Comparison of ENCODE assay signal across 10 cellular contexts in the genomic region with DNA sequence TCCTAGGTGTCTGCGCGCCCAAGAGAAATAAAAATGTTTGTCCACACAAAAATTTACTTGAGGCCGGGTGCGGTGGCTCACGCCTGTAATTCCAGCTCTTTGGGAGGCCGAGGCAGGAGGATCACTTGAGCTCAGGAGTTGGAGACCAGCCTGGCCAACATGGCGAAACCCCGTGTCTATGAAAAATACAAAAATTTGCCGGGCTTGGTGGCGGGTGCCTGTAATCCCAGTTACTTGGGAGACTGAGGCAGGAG. TPM values are rescaled to one million over a fixed set of nuclear protein-coding genes. Genes with fewer than 3 reads are reported as not detected.
DNase-seq lines count a peak whose midpoint lies in the region; ATAC-seq, FAIRE-seq and TF ChIP-seq lines count a peak whose summit lies in the region.
"Not testable (repeated sequence)": the region's sequence is repeated elsewhere in the genome, so short reads cannot be mapped to it uniquely, and the experiment has no call there.
"Had no signal": no experiment of that assay in that cellular context is flagged by ENCODE, and none has a peak within 500 bp of the region (broad histone marks: within the 10 kb centered on the region; RNA-seq: fewer than 3 reads in every experiment).

No MANE protein-coding gene starts in this region.

- in situ Hi-C loops in K562 (cut with MboI); HepG2 (cut with HindIII; ENCODE audit: extremely low pct_ligation_motif_present, low pct_unique_long_range_greater_than_20kb): not testable (repeated sequence)
- in situ Hi-C loops in transverse colon (cut with MboI; ENCODE audit: low pct_ligation_motif_present in 1 of 4, low pct_unique_long_range_greater_than_20kb in 1 of 4, low sequenced_read_pairs in 3 of 4): loop anchor here in 2 of 4 donors (10.0 kb wide), 3 partner anchors 65 to 305 kb away; no protein-coding TSS in a partner anchor

- H3K9me3 Mint-ChIP-seq in CD8-positive, alpha-beta T cell; activated T-cell treated with anti-CD3 and anti-CD28 coated beads, Interleukin-2, amount 50 U/mL, for 4 hours: not testable (repeated sequence)

- H3K9ac ChIP-seq in KMS-11; SK-N-SH; neuronal stem cell (ENCODE audit: low read depth, low read length, poor library complexity): not testable (repeated sequence)
- H3K9ac ChIP-seq in K562 (ENCODE audit: insufficient read depth in 1 of 2, low read depth in 2 of 2, low read length in 2 of 2): peak overlapping the region in 1 of 2 experiments; percentile 69; a peak in 1 of 4 replicates
- H3K9ac ChIP-seq in HepG2 (ENCODE audit: insufficient read depth, low read depth, low read length): peak overlapping the region; percentile 69; the same call in 1 of the 2 replicates

- H4K20me1 ChIP-seq in KMS-11 (ENCODE audit: insufficient read depth): not testable (repeated sequence)
- peaks cover 16% of the 10 kb centered on the region for H4K20me1 ChIP-seq in SK-N-SH (ENCODE audit: insufficient read depth)
- H4K20me1 ChIP-seq in K562 (replicated peaks; ENCODE audit: control insufficient read depth, insufficient read depth, low read length): peaks cover 22% of the 10 kb centered on the region
- H4K20me1 ChIP-seq in HepG2 (ENCODE audit: insufficient read depth, low read length): peaks cover 27% of the 10 kb centered on the region; the same call in 1 of the 2 replicates

- H3K4me2 ChIP-seq in KMS-11 (peak overlapping the region; percentile 77; the same call in 1 of the 2 replicates), SK-N-SH (0 out of 2 replicates have a peak overlapping the region, but pooled peaks have one; percentile 60), HepG2 (ENCODE audit: low read depth, low read length) (peak overlapping the region; percentile 96)
- not testable (repeated sequence) for H3K4me2 ChIP-seq in K562 (ENCODE audit: insufficient read depth, low read length); neuronal stem cell (ENCODE audit: insufficient read depth, low read length, poor library complexity, severe bottlenecking)

- not testable (repeated sequence) for TF ChIP-seq CTCF in CD8-positive, alpha-beta T cell (IDR thresholded peaks at IDR 0.05); KMS-11 (conservative IDR thresholded peaks at IDR 0.05; ENCODE audit: low read depth, low read length); SK-N-SH (IDR thresholded peaks at IDR 0.05); K562 (IDR thresholded peaks at IDR 0.05 in 2 of 3, conservative IDR thresholded peaks at IDR 0.05 in 1 of 3; ENCODE audit: insufficient read depth in 2 of 3, low read depth in 1 of 3, low read length in 3 of 3); HepG2 (CRISPR knock-in tag; IDR thresholded peaks at IDR 0.05); transverse colon (IDR thresholded peaks at IDR 0.05)

- not testable (repeated sequence) for ATAC-seq in CD8-positive, alpha-beta T cell; activated T-cell treated with anti-CD3 and anti-CD28 coated beads, Interleukin-2, amount 50 U/mL, for 4 hours; K562; HepG2

- not testable (repeated sequence) for H2AK5ac ChIP-seq in neuronal stem cell (ENCODE audit: low read depth, low read length)

- peak overlapping the region; percentile 53 for H3K4me3 Mint-ChIP-seq in CD8-positive, alpha-beta T cell
- H3K4me3 Mint-ChIP-seq in activated T-cell treated with anti-CD3 and anti-CD28 coated beads, Interleukin-2, amount 50 U/mL, for 4 hours: peak overlapping the region; percentile 24

- intact Hi-C loops in CD8-positive, alpha-beta T cell (cut with DNase I, micrococcal nuclease): loop anchor here (1.0 to 5.0 kb wide), 10 partner anchors 10 to 1872 kb away; a partner anchor contains a TSS
- intact Hi-C loops in K562 (cut with micrococcal nuclease) (loop anchor here (10.0 kb wide), 1 partner anchor 265 kb away; no protein-coding TSS in a partner anchor), HepG2 (cut with micrococcal nuclease; ENCODE audit: unreplicated experiment) (loop anchor here (5.0 kb wide), 1 partner anchor 222 kb away; a partner anchor contains a TSS), transverse colon (cut with DNase I; ENCODE audit: low total_unique reads) (loop anchor here (5.0 kb wide), 1 partner anchor 73 kb away; a partner anchor contains a TSS)

- not testable (repeated sequence) for H3F3A ChIP-seq in SK-N-SH (replicated peaks; ENCODE audit: insufficient read depth)

- not testable (repeated sequence) for H3K36me3 ChIP-seq in CD8-positive, alpha-beta T cell (ENCODE audit: insufficient read depth, low read length); KMS-11 (ENCODE audit: insufficient read depth); SK-N-SH (replicated peaks in 1 of 2; ENCODE audit: control insufficient read depth in 1 of 2, insufficient read depth in 2 of 2, low read length in 1 of 2); K562 (ENCODE audit: control insufficient read depth, insufficient read depth, low read length); HepG2 (replicated peaks in 1 of 2; ENCODE audit: control insufficient read depth in 1 of 2, insufficient read depth in 2 of 2, low read length in 2 of 2); neuronal stem cell (replicated peaks in 1 of 2; ENCODE audit: control insufficient read depth in 2 of 2, insufficient read depth in 2 of 2, low read length in 2 of 2); transverse colon

- not testable (repeated sequence) for H3K27me3 Mint-ChIP-seq in CD8-positive, alpha-beta T cell (ENCODE audit: low read depth); activated T-cell treated with anti-CD3 and anti-CD28 coated beads, Interleukin-2, amount 50 U/mL, for 4 hours (ENCODE audit: low read depth)

- H3K18ac ChIP-seq in neuronal stem cell (ENCODE audit: low read length): not testable (repeated sequence)

- WGBS in SK-N-SH (ENCODE audit: low lambda C conversion rate): 99% methylated on average over 10 of the region's 10 CpGs
- WGBS in K562 (ENCODE audit: insufficient coverage, low coverage, missing lambda C conversion rate): 93% methylated on average over 6 of the region's 10 CpGs
- WGBS in HepG2 (ENCODE audit: low lambda C conversion rate): 86% methylated on average over 10 of the region's 10 CpGs
- no CpG with 5 or more reads among the region's 10 CpGs for WGBS in neuronal stem cell (ENCODE audit: extremely low coverage in 2 of 2, insufficient read length in 2 of 2, insufficient replicate concordance in 1 of 2), 2 donors
- WGBS in transverse colon (ENCODE audit: low coverage in 1 of 2), 2 donors: 73 to 90% methylated on average over 3 to 10 of the region's 10 CpGs

- not testable (repeated sequence) for H4K91ac ChIP-seq in neuronal stem cell (ENCODE audit: low read depth, low read length, poor library complexity)

- POLR2A ChIA-PET in CD8-positive, alpha-beta T cell (lab: Charles Lee): interaction anchor here (2.4 kb wide), 1 partner anchor 53 kb away, joined by 8 read pairs; no protein-coding TSS in a partner anchor
- POLR2A ChIA-PET in SK-N-SH (lab: Yijun Ruan, JAX): not testable (repeated sequence)
- POLR2A ChIA-PET in K562 (lab: Yijun Ruan, JAX) (interaction anchor here (1.1 kb wide), 1 partner anchor 10 kb away, joined by 4 read pairs; no protein-coding TSS in a partner anchor), HepG2 (lab: Yijun Ruan, JAX) (interaction anchor here (2.4 to 10.4 kb wide), 3 partner anchors 10 to 14 kb away, joined by 7 to 235 read pairs (median 46); a partner anchor contains a TSS)

- DNase-seq in CD8-positive, alpha-beta T cell; SK-N-SH; activated T-cell treated with anti-CD3 and anti-CD28 coated beads, Interleukin-2, amount 50 U/mL, for 4 hours; K562 (ENCODE audit: extremely low read depth in 1 of 4, low spot score in 3 of 4); HepG2 (ENCODE audit: low spot score); neuronal stem cell (ENCODE audit: low spot score); transverse colon: not testable (repeated sequence)

- H3K23ac ChIP-seq in neuronal stem cell (ENCODE audit: low read depth, low read length, poor library complexity): not testable (repeated sequence)

- not testable (repeated sequence) for H3K27ac ChIP-seq in CD8-positive, alpha-beta T cell (ENCODE audit: low read depth, low read length); KMS-11; SK-N-SH (ENCODE audit: low read depth in 2 of 2, low read length in 1 of 2); K562 (ENCODE audit: extremely low read depth, low read depth, low read length); neuronal stem cell (replicated peaks; ENCODE audit: low read length)
- peak overlapping the region; percentile 46 for H3K27ac ChIP-seq in HepG2 (ENCODE audit: extremely low read length, insufficient read depth, low read length)
- H3K27ac ChIP-seq in transverse colon: peak overlapping the region in 3 of 4 donors; percentile 92 to 95 (median 94)

- not testable (repeated sequence) for H3K9me1 ChIP-seq in K562 (ENCODE audit: control insufficient read depth, insufficient read depth, low read length)

- H2BK120ac ChIP-seq in neuronal stem cell (ENCODE audit: low read depth, low read length): not testable (repeated sequence)

- H3K27me3 ChIP-seq in CD8-positive, alpha-beta T cell (ENCODE audit: insufficient read depth, low read length); KMS-11 (ENCODE audit: insufficient read depth, low read depth); SK-N-SH (ENCODE audit: insufficient read depth); K562 (ENCODE audit: control insufficient read depth in 2 of 2, insufficient read depth in 2 of 2, low read length in 2 of 2); HepG2 (ENCODE audit: control insufficient read depth in 1 of 2, insufficient read depth in 2 of 2, low read length in 2 of 2); neuronal stem cell (ENCODE audit: control insufficient read depth in 3 of 3, insufficient read depth in 3 of 3, low read depth in 1 of 3, low read length in 3 of 3); transverse colon: not testable (repeated sequence)

- not testable (repeated sequence) for H3K4ac ChIP-seq in neuronal stem cell (ENCODE audit: low read length)

- not testable (repeated sequence) for TF ChIP-seq RAD21 in SK-N-SH (IDR thresholded peaks at IDR 0.05; ENCODE audit: low read length); K562 (CRISPR knock-in tag; conservative IDR thresholded peaks at IDR 0.05 in 1 of 2, IDR thresholded peaks at IDR 0.05 in 1 of 2); HepG2 (CRISPR knock-in tag; IDR thresholded peaks at IDR 0.05)

- not testable (repeated sequence) for H3K14ac ChIP-seq in neuronal stem cell (ENCODE audit: low read length)

- FAIRE-seq in K562 (lab: Jason Lieb, UNC); HepG2 (lab: Jason Lieb, UNC): not testable (repeated sequence)

- peaks cover 54% of the 10 kb centered on the region for H3K4me1 Mint-ChIP-seq in CD8-positive, alpha-beta T cell (ENCODE audit: low read depth)
- peaks cover 48% of the 10 kb centered on the region for H3K4me1 Mint-ChIP-seq in activated T-cell treated with anti-CD3 and anti-CD28 coated beads, Interleukin-2, amount 50 U/mL, for 4 hours (ENCODE audit: low read depth)

- not testable (repeated sequence) for H4K8ac ChIP-seq in neuronal stem cell (ENCODE audit: low read depth, low read length)

- H3K4me3 ChIP-seq in CD8-positive, alpha-beta T cell (ENCODE audit: low read depth, low read length); KMS-11 (IDR thresholded peaks at IDR 0.05; ENCODE audit: insufficient read depth, low read depth, low read length); SK-N-SH (ENCODE audit: low read depth in 2 of 2, low read length in 1 of 2); K562; neuronal stem cell (ENCODE audit: low read length in 2 of 2); transverse colon: not testable (repeated sequence)
- peak overlapping the region in 2 of 3 experiments; percentile 71 to 76; a peak in 5 of 6 replicates for H3K4me3 ChIP-seq in HepG2 (replicated peaks in 1 of 3; ENCODE audit: insufficient read depth in 1 of 3, low read depth in 2 of 3, low read length in 3 of 3)

- not testable (repeated sequence) for H3K79me1 ChIP-seq in neuronal stem cell (ENCODE audit: low read depth, low read length)

- H3K9me2 ChIP-seq in SK-N-SH: not testable (repeated sequence)

- H2BK5ac ChIP-seq in neuronal stem cell (ENCODE audit: low read length): not testable (repeated sequence)

- H3K79me2 ChIP-seq in KMS-11 (ENCODE audit: insufficient read depth, low read depth): peaks cover 32% of the 10 kb centered on the region
- peaks cover 33% of the 10 kb centered on the region for H3K79me2 ChIP-seq in SK-N-SH (ENCODE audit: insufficient read depth)
- H3K79me2 ChIP-seq in K562 (ENCODE audit: control insufficient read depth, insufficient read depth, low read length): peaks cover 33% of the 10 kb centered on the region
- H3K79me2 ChIP-seq in HepG2 (ENCODE audit: insufficient read depth, low read length): peaks cover 36% of the 10 kb centered on the region

- H2BK15ac ChIP-seq in neuronal stem cell (ENCODE audit: low read length): not testable (repeated sequence)

- TF ChIP-seq POLR2A in K562 (conservative IDR thresholded peaks at IDR 0.05); HepG2 (IDR thresholded peaks at IDR 0.05; ENCODE audit: insufficient read depth in 1 of 2, low read depth in 2 of 2, low read length in 2 of 2); transverse colon (IDR thresholded peaks at IDR 0.05): not testable (repeated sequence)

- H3K36me3 Mint-ChIP-seq in CD8-positive, alpha-beta T cell; activated T-cell treated with anti-CD3 and anti-CD28 coated beads, Interleukin-2, amount 50 U/mL, for 4 hours (ENCODE audit: insufficient read depth): not testable (repeated sequence)

- peaks cover 51% of the 10 kb centered on the region for H3K4me1 ChIP-seq in CD8-positive, alpha-beta T cell (ENCODE audit: insufficient read depth, low read length)
- H3K4me1 ChIP-seq in KMS-11 (ENCODE audit: low read depth, poor library complexity, severe bottlenecking) (peaks cover 16% of the 10 kb centered on the region), SK-N-SH (ENCODE audit: control insufficient read depth in 1 of 2, insufficient read depth in 2 of 2, low read depth in 1 of 2, low read length in 1 of 2) (peaks cover 18 to 22% of the 10 kb centered on the region in 2 experiments; a peak in 2 of 4 replicates), K562 (replicated peaks in 1 of 2; ENCODE audit: control insufficient read depth in 2 of 2, insufficient read depth in 2 of 2, low read length in 2 of 2) (peaks cover 34 to 55% of the 10 kb centered on the region in 2 experiments), HepG2 (ENCODE audit: insufficient read depth, low read length) (peaks cover 74% of the 10 kb centered on the region), neuronal stem cell (ENCODE audit: control insufficient read depth in 2 of 2, insufficient read depth in 1 of 2, low read depth in 1 of 2, low read length in 2 of 2) (peaks cover 11 to 19% of the 10 kb centered on the region in 2 donors), transverse colon (peaks cover 27 to 49% (median 32%) of the 10 kb centered on the region in 4 donors)

- not testable (repeated sequence) for TF ChIP-seq EP300 in SK-N-SH (IDR thresholded peaks at IDR 0.05; ENCODE audit: borderline replicate concordance in 1 of 2, low read depth in 1 of 2, low read length in 1 of 2); K562 (IDR thresholded peaks at IDR 0.05; ENCODE audit: low read length); HepG2 (IDR thresholded peaks at IDR 0.05; ENCODE audit: low read depth in 2 of 2, low read length in 2 of 2); HepG2 (CRISPR knock-in tag; IDR thresholded peaks at IDR 0.05; ENCODE audit: borderline replicate concordance); transverse colon (IDR thresholded peaks at IDR 0.05; ENCODE audit: low read depth)

- not testable (repeated sequence) for H3K9me3 ChIP-seq in CD8-positive, alpha-beta T cell (ENCODE audit: low read length); SK-N-SH; K562 (replicated peaks; ENCODE audit: control insufficient read depth, insufficient read depth, low read depth, low read length); HepG2 (ENCODE audit: low read length); neuronal stem cell (replicated peaks in 1 of 2; ENCODE audit: control insufficient read depth in 2 of 2, insufficient read depth in 1 of 2, low read depth in 1 of 2, low read length in 2 of 2); transverse colon

- BruUV-seq in K562 (replicated peaks; lab: Mats Ljungman, UMichigan); HepG2 (replicated peaks; lab: Mats Ljungman, UMichigan): not testable (repeated sequence)

- CTCF ChIA-PET in CD8-positive, alpha-beta T cell (lab: Charles Lee): interaction anchor here (3.3 kb wide), 1 partner anchor 10 kb away, joined by 18 read pairs; no protein-coding TSS in a partner anchor
- CTCF ChIA-PET in SK-N-SH (lab: Yijun Ruan, JAX) (interaction anchor here (1.0 to 4.8 kb wide), 9 partner anchors 10 to 302 kb away, joined by 3 to 50 read pairs (median 4); no protein-coding TSS in a partner anchor), HepG2 (lab: Yijun Ruan, JAX; ENCODE audit: low intra/inter-chr PET ratio, low total read pairs) (interaction anchor here (1.7 kb wide), 1 partner anchor 11 kb away, joined by 6 read pairs; no protein-coding TSS in a partner anchor)
- CTCF ChIA-PET in K562 (lab: Yijun Ruan, JAX; ENCODE audit: low intra/inter-chr PET ratio): not testable (repeated sequence)

- H2AFZ ChIP-seq in KMS-11 (ENCODE audit: low read depth) (peak overlapping the region; percentile 83; the same call in 1 of the 2 replicates), K562 (ENCODE audit: low read depth, low read length) (peak overlapping the region; percentile 93; the same call in 1 of the 2 replicates), neuronal stem cell (ENCODE audit: low read length) (peak overlapping the region; percentile 86)
- not testable (repeated sequence) for H2AFZ ChIP-seq in SK-N-SH (ENCODE audit: low read depth); HepG2 (ENCODE audit: low read length)

- H2BK12ac ChIP-seq in neuronal stem cell (ENCODE audit: low read length): not testable (repeated sequence)

- not testable (repeated sequence) for H3K27ac Mint-ChIP-seq in CD8-positive, alpha-beta T cell

RNA-seq across cellular contexts. Expression of a gene that starts 1.1 kb away (rescaled TPM):
- total RNA-seq in CD8-positive, alpha-beta T cell: 10 to 100 TPM; 28.0 to 33.3 TPM
- polyA plus RNA-seq in SK-N-SH (2012; rRNA removed) (60.6 and 93.6 TPM in 2 replicates), K562 (2011; rRNA removed) (37.0 and 40.8 TPM in 2 replicates), K562 (2014; fragmentation: Illumina TruSeq; extraction: Trizol) (40.4 and 87.0 TPM in 2 replicates), K562 (2014; fragmentation: Nextera tagmentation; extraction: Ambion mirVana) (10 to 100 TPM in 1 of 2 experiments, 1 to 10 TPM in 1; 5.8 to 17.1 TPM), K562 (2014; rRNA removed) (97.9 and 104 TPM in 2 replicates), HepG2 (2011; rRNA removed) (173 and 193 TPM in 2 replicates)
- 41.7 and 53.3 TPM in 2 replicates for polyA plus RNA-seq in SK-N-SH (2012; cell fraction: cytosol; rRNA removed)
- polyA plus RNA-seq in SK-N-SH (2012; cell fraction: nucleus; rRNA removed): 56.6 and 82.5 TPM in 2 replicates
- total RNA-seq in activated T-cell treated with anti-CD3 and anti-CD28 coated beads, Interleukin-2, amount 50 U/mL, for 4 hours: 10 to 100 TPM; 14.7 to 17.8 (median 16.8) TPM
- total RNA-seq in K562 (2011; cell fraction: chromatin; rRNA removed; ENCODE audit: low replicate concordance): 20.8 and 44.6 TPM in 2 replicates
- 34.7 and 35.1 TPM in 2 replicates for total RNA-seq in K562 (2011; cell fraction: nucleolus; rRNA removed)
- 29.4 and 42.3 TPM in 2 replicates for total RNA-seq in K562 (2011; cell fraction: nucleoplasm; rRNA removed)
- total RNA-seq in K562 (2014; rRNA removed) (112 and 114 TPM in 2 replicates), K562 (2014; rRNA removed; fragmentation: Illumina TruSeq; extraction: Trizol) (27.0 and 41.1 TPM in 2 replicates), K562 (2015; rRNA removed; fragmentation: Illumina TruSeq; extraction: Trizol) (65.2 and 68.5 TPM in 2 replicates), K562 (2021) (74.5 and 78.0 TPM in 2 replicates), HepG2 (2016; rRNA removed; fragmentation: Illumina TruSeq; extraction: Trizol) (345 and 349 TPM in 2 replicates), transverse colon (10 to 100 TPM; 11.6 to 61.7 (median 39.6) TPM)
- polyA plus RNA-seq in K562 (2011; cell fraction: cytosol; rRNA removed): 46.0 and 113 TPM in 2 replicates
- 25.6 and 34.1 TPM in 2 replicates for polyA plus RNA-seq in K562 (2011; cell fraction: nucleus; rRNA removed)
- polyA plus RNA-seq in K562 (2012): 72.1 and 96.6 TPM in 2 replicates
- 39.1 and 58.1 TPM in 2 replicates for polyA minus RNA-seq in K562 (2011; rRNA and poly(A)+ RNA removed)
- polyA minus RNA-seq in K562 (2011; cell fraction: cytosol; rRNA and poly(A)+ RNA removed): 34.9 and 36.6 TPM in 2 replicates
- polyA minus RNA-seq in K562 (2011; cell fraction: nucleus; rRNA and poly(A)+ RNA removed): 12.1 and 17.4 TPM in 2 replicates
- 202 and 227 TPM in 2 replicates for total RNA-seq in HepG2 (2016; cell fraction: cytosol; rRNA removed; fragmentation: Illumina TruSeq; extraction: Trizol; ENCODE audit: low read depth)
- 351 and 370 TPM in 2 replicates for total RNA-seq in HepG2 (2016; cell fraction: insoluble cytoplasmic fraction; rRNA removed; fragmentation: Illumina TruSeq; extraction: Trizol)
- 185 and 210 TPM in 2 replicates for total RNA-seq in HepG2 (2016; cell fraction: membrane; rRNA removed; fragmentation: Illumina TruSeq; extraction: Trizol)
- total RNA-seq in HepG2 (2016; cell fraction: nucleus; rRNA removed; fragmentation: Illumina TruSeq; extraction: Trizol): 126 and 138 TPM in 2 replicates
- 139 and 221 TPM in 2 replicates for polyA plus RNA-seq in HepG2 (2011; cell fraction: cytosol; rRNA removed)
- 209 and 223 TPM in 2 replicates for polyA plus RNA-seq in HepG2 (2011; cell fraction: nucleus; rRNA removed)
- 167 and 252 TPM in 2 replicates for polyA plus RNA-seq in HepG2 (2012)
- polyA plus RNA-seq in HepG2 (2016; cell fraction: cytosol; fragmentation: Illumina TruSeq; extraction: Trizol; ENCODE audit: low read depth): 224 and 244 TPM in 2 replicates
- 425 and 448 TPM in 2 replicates for polyA plus RNA-seq in HepG2 (2016; cell fraction: insoluble cytoplasmic fraction; fragmentation: Illumina TruSeq; extraction: Trizol; ENCODE audit: low read depth)
- polyA plus RNA-seq in HepG2 (2016; cell fraction: membrane; fragmentation: Illumina TruSeq; extraction: Trizol; ENCODE audit: low read depth): 197 and 214 TPM in 2 replicates
- polyA plus RNA-seq in HepG2 (2016; cell fraction: nucleus; fragmentation: Illumina TruSeq; extraction: Trizol; ENCODE audit: insufficient read depth, low read depth): 269 and 287 TPM in 2 replicates
- polyA minus RNA-seq in HepG2 (2011; rRNA and poly(A)+ RNA removed; ENCODE audit: low replicate concordance): 186 and 379 TPM in 2 replicates
- 166 and 175 TPM in 2 replicates for polyA minus RNA-seq in HepG2 (2011; cell fraction: cytosol; rRNA and poly(A)+ RNA removed)
- polyA minus RNA-seq in HepG2 (2011; cell fraction: nucleus; rRNA and poly(A)+ RNA removed): 55.6 and 67.6 TPM in 2 replicates
- 107 TPM for polyA plus RNA-seq in neuronal stem cell (2013, experiment 1 of 2)
- polyA plus RNA-seq in neuronal stem cell (2013, experiment 2 of 2): 99.5 TPM

RNA-seq across cellular contexts. Expression of a gene that starts 12.2 kb away (rescaled TPM):
- total RNA-seq in CD8-positive, alpha-beta T cell: not detected
- not detected in 2 replicates for polyA plus RNA-seq in SK-N-SH (2012; rRNA removed)
- polyA plus RNA-seq in SK-N-SH (2012; cell fraction: cytosol; rRNA removed): not detected in 2 replicates
- polyA plus RNA-seq in SK-N-SH (2012; cell fraction: nucleus; rRNA removed): not detected in 2 replicates
- not detected for total RNA-seq in activated T-cell treated with anti-CD3 and anti-CD28 coated beads, Interleukin-2, amount 50 U/mL, for 4 hours
- total RNA-seq in K562 (2011; cell fraction: chromatin; rRNA removed; ENCODE audit: low replicate concordance): not detected in 2 replicates
- total RNA-seq in K562 (2011; cell fraction: nucleolus; rRNA removed): not detected in 2 replicates
- total RNA-seq in K562 (2011; cell fraction: nucleoplasm; rRNA removed): not detected in 2 replicates
- not detected in 2 replicates for total RNA-seq in K562 (2014; rRNA removed)
- not detected in 2 replicates for total RNA-seq in K562 (2014; rRNA removed; fragmentation: Illumina TruSeq; extraction: Trizol)
- not detected in 2 replicates for total RNA-seq in K562 (2015; rRNA removed; fragmentation: Illumina TruSeq; extraction: Trizol)
- total RNA-seq in K562 (2021): not detected in 2 replicates
- not detected in 2 replicates for polyA plus RNA-seq in K562 (2011; rRNA removed)
- polyA plus RNA-seq in K562 (2011; cell fraction: cytosol; rRNA removed): not detected in 2 replicates
- not detected in 2 replicates for polyA plus RNA-seq in K562 (2011; cell fraction: nucleus; rRNA removed)
- polyA plus RNA-seq in K562 (2012): not detected in 2 replicates
- polyA plus RNA-seq in K562 (2014; fragmentation: Illumina TruSeq; extraction: Trizol): not detected in 2 replicates
- polyA plus RNA-seq in K562 (2014; fragmentation: Nextera tagmentation; extraction: Ambion mirVana): not detected
- not detected in 2 replicates for polyA plus RNA-seq in K562 (2014; rRNA removed)
- not detected in 2 replicates for polyA minus RNA-seq in K562 (2011; rRNA and poly(A)+ RNA removed)
- not detected in 2 replicates for polyA minus RNA-seq in K562 (2011; cell fraction: cytosol; rRNA and poly(A)+ RNA removed)
- not detected in 2 replicates for polyA minus RNA-seq in K562 (2011; cell fraction: nucleus; rRNA and poly(A)+ RNA removed)
- not detected in 2 replicates for total RNA-seq in HepG2 (2016; rRNA removed; fragmentation: Illumina TruSeq; extraction: Trizol)
- total RNA-seq in HepG2 (2016; cell fraction: cytosol; rRNA removed; fragmentation: Illumina TruSeq; extraction: Trizol; ENCODE audit: low read depth): not detected in 2 replicates
- not detected in 2 replicates for total RNA-seq in HepG2 (2016; cell fraction: insoluble cytoplasmic fraction; rRNA removed; fragmentation: Illumina TruSeq; extraction: Trizol)
- total RNA-seq in HepG2 (2016; cell fraction: membrane; rRNA removed; fragmentation: Illumina TruSeq; extraction: Trizol): 0.19 TPM in 1 of 2 replicates, not detected in the other
- total RNA-seq in HepG2 (2016; cell fraction: nucleus; rRNA removed; fragmentation: Illumina TruSeq; extraction: Trizol): not detected in 2 replicates
- polyA plus RNA-seq in HepG2 (2011; rRNA removed): 0.14 TPM in 1 of 2 replicates, not detected in the other
- polyA plus RNA-seq in HepG2 (2011; cell fraction: cytosol; rRNA removed): not detected in 2 replicates
- not detected in 2 replicates for polyA plus RNA-seq in HepG2 (2011; cell fraction: nucleus; rRNA removed)
- polyA plus RNA-seq in HepG2 (2012): not detected in 2 replicates
- polyA plus RNA-seq in HepG2 (2016; cell fraction: cytosol; fragmentation: Illumina TruSeq; extraction: Trizol; ENCODE audit: low read depth): not detected in 2 replicates
- not detected in 2 replicates for polyA plus RNA-seq in HepG2 (2016; cell fraction: insoluble cytoplasmic fraction; fragmentation: Illumina TruSeq; extraction: Trizol; ENCODE audit: low read depth)
- polyA plus RNA-seq in HepG2 (2016; cell fraction: membrane; fragmentation: Illumina TruSeq; extraction: Trizol; ENCODE audit: low read depth): not detected in 2 replicates
- polyA plus RNA-seq in HepG2 (2016; cell fraction: nucleus; fragmentation: Illumina TruSeq; extraction: Trizol; ENCODE audit: insufficient read depth, low read depth): not detected in 2 replicates
- polyA minus RNA-seq in HepG2 (2011; rRNA and poly(A)+ RNA removed; ENCODE audit: low replicate concordance): 0.12 TPM in 1 of 2 replicates, not detected in the other
- not detected in 2 replicates for polyA minus RNA-seq in HepG2 (2011; cell fraction: cytosol; rRNA and poly(A)+ RNA removed)
- not detected in 2 replicates for polyA minus RNA-seq in HepG2 (2011; cell fraction: nucleus; rRNA and poly(A)+ RNA removed)
- not detected for polyA plus RNA-seq in neuronal stem cell (2013, experiment 1 of 2)
- polyA plus RNA-seq in neuronal stem cell (2013, experiment 2 of 2): not detected
- not detected for total RNA-seq in transverse colon
- total RNA-seq: Calu3, SJSA1 had no signal
